In the genomic region with DNA sequence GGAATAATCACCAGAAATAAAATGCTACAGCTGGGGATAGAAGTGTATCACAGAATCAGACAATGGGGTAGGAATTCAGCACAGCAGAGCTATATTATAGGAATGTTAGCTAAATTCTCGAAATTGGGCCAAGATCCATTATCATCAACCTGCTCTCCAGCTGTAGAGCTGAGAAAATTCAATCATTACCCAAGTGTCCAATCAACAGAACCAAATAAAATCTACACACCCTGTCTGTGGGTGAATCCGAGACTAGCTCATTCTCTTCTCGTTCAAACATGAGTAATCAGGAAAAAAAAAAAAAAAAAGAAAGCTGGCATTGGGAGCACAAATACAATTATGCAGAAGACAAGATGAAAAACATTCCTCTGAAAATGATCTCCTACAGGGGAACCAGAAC, we compare ENCODE assay signal across 27 cellular contexts.
"Had no signal": no experiment of that assay in that cellular context is flagged by ENCODE, and none has a peak within 500 bp of the region (broad histone marks: within the 10 kb centered on the region; RNA-seq: fewer than 3 reads in every experiment).

No MANE protein-coding gene starts in this region.

- DNase-seq: activated CD4-positive, alpha-beta memory T cell treated with anti-CD3 and anti-CD28 coated beads for 36 hours; activated CD4-positive, alpha-beta T cell treated with anti-CD3 and anti-CD28 coated beads, Interleukin-2, amount 10 ng/mL, durations not matched to agents 24 days and 14 days; activated CD8-positive, alpha-beta memory T cell treated with anti-CD3 and anti-CD28 coated beads, Interleukin-2, amount 50 U/mL, for 4 hours; activated gamma-delta T cell; activated naive CD4-positive, alpha-beta T cell treated with anti-CD3 and anti-CD28 coated beads, Interleukin-2, amount 10 ng/mL, durations not matched to agents 7 days and 5 days; activated naive CD8-positive, alpha-beta T cell treated with anti-CD3 and anti-CD28 coated beads, Interleukin-2, amount 10 ng/mL, durations not matched to agents 7 days and 5 days; activated T-cell treated with anti-CD3 and anti-CD28 coated beads, Interleukin-2, amount 50 U/mL, for 1 hour; amniotic stem cell; brain microvascular endothelial cell; dorsolateral prefrontal cortex; effector memory CD4-positive, alpha-beta T cell; erythroblast; left cardiac atrium; left ventricle myocardium superior; naive B cell; nephron progenitor cell; right lobe of liver; stimulated activated CD4-positive, alpha-beta T cell treated with anti-CD3 and anti-CD28 coated beads, Interleukin-12 subunit alpha, Interleukin-12 subunit beta, amount 100 ng/mL, for 4 hours; stimulated activated CD4-positive, alpha-beta T cell treated with anti-CD3 and anti-CD28 coated beads, Interleukin-4, amount 100 ng/mL, for 24 hours; substantia nigra; T-helper 17 cell; T1000; tibial artery; WERI-Rb-1 had no signal

- H3K27ac ChIP-seq: brain microvascular endothelial cell, coronary artery, neutrophil, right lobe of liver, tibial artery, WERI-Rb-1 had no signal

- H3K36me3 ChIP-seq: brain microvascular endothelial cell, neutrophil, right lobe of liver, tibial artery, WERI-Rb-1 had no signal

- H3K27me3 ChIP-seq: brain microvascular endothelial cell, right lobe of liver, tibial artery had no signal

- H3K4me3 ChIP-seq: coronary artery, dorsolateral prefrontal cortex, right lobe of liver, skin epidermis, tibial artery had no signal

- H3K9me3 ChIP-seq: neutrophil, right lobe of liver, tibial artery had no signal

- H3K4me1 ChIP-seq: right lobe of liver had no signal
